8 cellular contexts compared by ENCODE assay signal in the genomic region with DNA sequence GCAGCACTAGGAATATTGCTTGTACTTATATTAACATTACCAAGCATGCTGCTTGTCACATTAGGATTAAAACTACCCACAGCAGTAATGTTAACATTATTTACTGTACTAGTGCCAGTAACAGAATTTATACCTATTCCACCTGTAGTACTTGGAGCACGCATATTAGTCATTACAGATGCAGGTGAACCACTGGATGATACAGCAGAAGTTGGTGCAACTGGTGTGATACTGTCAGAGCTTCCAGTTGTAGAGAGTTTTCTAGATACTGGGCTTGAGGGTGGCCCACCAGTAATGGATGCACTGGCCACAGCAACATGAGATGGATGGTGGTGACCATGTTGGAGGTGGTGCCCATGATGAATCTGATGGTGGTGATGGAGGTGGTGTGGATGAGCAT. TPM values are rescaled to one million over a fixed set of nuclear protein-coding genes. Genes with fewer than 3 reads are reported as not detected.
DNase-seq lines count a peak whose midpoint lies in the region; ATAC-seq and TF ChIP-seq lines count a peak whose summit lies in the region.
"Had no signal": no experiment of that assay in that cellular context is flagged by ENCODE, and none has a peak within 500 bp of the region (broad histone marks: within the 10 kb centered on the region; RNA-seq: fewer than 3 reads in every experiment).

No MANE protein-coding gene starts in this region.

- in situ Hi-C loops in ACHN (cut with HindIII; ENCODE audit: low pct_ligation_motif_present, low pct_unique_long_range_greater_than_20kb, low sequenced_read_pairs), result no loop called here

- no peak overlapping the region for H3K27ac ChIP-seq in iPS-18a (ENCODE audit: low read length)

- H3K27ac Mint-ChIP-seq in HFFc6, result peak overlapping the region; percentile 85
- no peak overlapping the region for H3K27ac Mint-ChIP-seq in activated T-helper 17 cell treated with anti-CD3 and anti-CD28 coated beads, Interleukin-2, amount 50 U/mL, for 72 hours
- no peak overlapping the region for H3K27ac Mint-ChIP-seq in stimulated activated naive B cell treated with anti-CD40 and anti-IgM and Interleukin-4, amounts not matched to agents 10 μg/mL and 1 μg/mL and 100 μg/mL, for 72 hours

- peaks cover 44% of the 10 kb centered on the region for H3K4me1 ChIP-seq in iPS-18a (ENCODE audit: control insufficient read depth, low read depth, low read length)

- peak overlapping the region; percentile 85 for H3K4me3 ChIP-seq in iPS-18a (ENCODE audit: low read length)

- peaks cover 60% of the 10 kb centered on the region for H3K4me1 Mint-ChIP-seq in HFFc6 (ENCODE audit: low read depth)
- H3K4me1 Mint-ChIP-seq in activated T-helper 17 cell treated with anti-CD3 and anti-CD28 coated beads, Interleukin-2, amount 50 U/mL, for 72 hours, result peaks cover 29% of the 10 kb centered on the region
- peaks cover 20 to 37% of the 10 kb centered on the region in 2 donors for H3K4me1 Mint-ChIP-seq in stimulated activated naive B cell treated with anti-CD40 and anti-IgM and Interleukin-4, amounts not matched to agents 10 μg/mL and 1 μg/mL and 100 μg/mL, for 72 hours

- no peak for TF ChIP-seq CTCF in HFFc6 (IDR thresholded peaks at IDR 0.05)

- peaks cover 41% of the 10 kb centered on the region for H3K36me3 Mint-ChIP-seq in HFFc6 (ENCODE audit: low read depth)
- H3K36me3 Mint-ChIP-seq in activated T-helper 17 cell treated with anti-CD3 and anti-CD28 coated beads, Interleukin-2, amount 50 U/mL, for 72 hours (ENCODE audit: low read depth), result peaks cover 10% of the 10 kb centered on the region
- peaks cover 14 to 30% of the 10 kb centered on the region in 2 donors for H3K36me3 Mint-ChIP-seq in stimulated activated naive B cell treated with anti-CD40 and anti-IgM and Interleukin-4, amounts not matched to agents 10 μg/mL and 1 μg/mL and 100 μg/mL, for 72 hours

- peaks cover 2% of the 10 kb centered on the region; the same call in 1 of the 2 replicates for H3K27me3 Mint-ChIP-seq in HFFc6 (ENCODE audit: insufficient read depth)
- no peaks in the 10 kb centered on the region for H3K27me3 Mint-ChIP-seq in activated T-helper 17 cell treated with anti-CD3 and anti-CD28 coated beads, Interleukin-2, amount 50 U/mL, for 72 hours
- peaks cover 9 to 10% of the 10 kb centered on the region in 2 donors for H3K27me3 Mint-ChIP-seq in stimulated activated naive B cell treated with anti-CD40 and anti-IgM and Interleukin-4, amounts not matched to agents 10 μg/mL and 1 μg/mL and 100 μg/mL, for 72 hours

- H3K4me3 Mint-ChIP-seq in HFFc6, result peak overlapping the region; percentile 94
- H3K4me3 Mint-ChIP-seq in activated T-helper 17 cell treated with anti-CD3 and anti-CD28 coated beads, Interleukin-2, amount 50 U/mL, for 72 hours, result peak overlapping the region; percentile 90
- peak overlapping the region; percentile 93 to 97 for H3K4me3 Mint-ChIP-seq in stimulated activated naive B cell treated with anti-CD40 and anti-IgM and Interleukin-4, amounts not matched to agents 10 μg/mL and 1 μg/mL and 100 μg/mL, for 72 hours

- peaks cover 6% of the 10 kb centered on the region for H3K36me3 ChIP-seq in iPS-18a (ENCODE audit: control insufficient read depth, low read depth, low read length)

- no peaks in the 10 kb centered on the region for H3K27me3 ChIP-seq in iPS-18a (ENCODE audit: control insufficient read depth, insufficient read depth, low read length)

- ATAC-seq in activated T-helper 17 cell treated with anti-CD3 and anti-CD28 coated beads, Interleukin-2, amount 50 U/mL, for 72 hours (replicated peaks), result no peak
- no peak for ATAC-seq in stimulated activated naive B cell treated with anti-CD40 and anti-IgM and Interleukin-4, amounts not matched to agents 10 μg/mL and 1 μg/mL and 100 μg/mL, for 72 hours (replicated peaks)
- no peak for ATAC-seq in GM18858 (IDR thresholded peaks at IDR 0.05; ENCODE audit: unreplicated experiment)

- H3K9me3 ChIP-seq in iPS-18a (ENCODE audit: control insufficient read depth, low read depth, low read length), result no peaks in the 10 kb centered on the region

- H3K9me3 Mint-ChIP-seq in HFFc6, result no peaks in the 10 kb centered on the region
- no peaks in the 10 kb centered on the region for H3K9me3 Mint-ChIP-seq in activated T-helper 17 cell treated with anti-CD3 and anti-CD28 coated beads, Interleukin-2, amount 50 U/mL, for 72 hours
- no peaks in the 10 kb centered on the region for H3K9me3 Mint-ChIP-seq in stimulated activated naive B cell treated with anti-CD40 and anti-IgM and Interleukin-4, amounts not matched to agents 10 μg/mL and 1 μg/mL and 100 μg/mL, for 72 hours

- no peak for DNase-seq in HFFc6
- DNase-seq in stimulated activated naive B cell treated with anti-CD40 and anti-IgM and Interleukin-4, amounts not matched to agents 10 μg/mL and 1 μg/mL and 100 μg/mL, for 72 hours, result no peak
- DNase-seq in HUDEP-2 (lab: John Stamatoyannopoulos, UW; ENCODE audit: unreplicated experiment in 76 of 76), result no peak
- no peak for DNase-seq in ACHN
- DNase-seq: midbrain had no signal

- H3K9ac ChIP-seq in iPS-18a (ENCODE audit: low read length), result no peak overlapping the region

RNA-seq across cellular contexts. Expression of a gene that starts 1.1 kb away (rescaled TPM):
- total RNA-seq in HFFc6 (2021; fragmentation: NEBNext Ultra II Directional; extraction: Animal tissue kit (Norgen Biotek cat#: 25700)), result 10 to 100 TPM; 42.3 to 49.4 (median 45.2) TPM
- 1 to 10 TPM; 4.1 to 6.8 TPM for total RNA-seq in activated T-helper 17 cell treated with anti-CD3 and anti-CD28 coated beads, Interleukin-2, amount 50 U/mL, for 72 hours

Comparison
In these comparisons a context has a peak if more than half of its experiments do, and no peak if none do; other contexts are left out.
1. RNA of a gene that starts 1.1 kb away (total RNA-seq): 42.3 to 49.4 TPM in HFFc6; 4.1 to 6.8 TPM in activated T-helper 17 cell treated with anti-CD3 and anti-CD28 coated beads, Interleukin-2, amount 50 U/mL, for 72 hours; every median in the first group is over 4 times any median in the second.
2. Peak in every context shown above with its lines, with median percentiles within 50 percentile points of each other: H3K4me3 Mint-ChIP-seq.